ENCODE assay signal across 8 cellular contexts in genomic region chr2:128232965-128233789, GRCh38.
DNase-seq lines count a peak whose midpoint lies in the region; ATAC-seq and TF ChIP-seq lines count a peak whose summit lies in the region.

No MANE protein-coding gene starts in this region.

- no peaks in the 10 kb centered on the region for H3K9me3 Mint-ChIP-seq in HFFc6
- H3K9me3 Mint-ChIP-seq in type B pancreatic cell = no peaks in the 10 kb centered on the region

- H3K36me3 Mint-ChIP-seq in HFFc6 (ENCODE audit: low read depth) (no peaks in the 10 kb centered on the region), type B pancreatic cell (no peaks in the 10 kb centered on the region)

- peak overlapping the region; percentile 66 for H3K4me3 ChIP-seq in GM12864 (ENCODE audit: low read depth, low read length)

- ATAC-seq in left cardiac atrium = peak; percentile 98

- H3K4me1 Mint-ChIP-seq in HFFc6 (ENCODE audit: low read depth) = peaks cover 32% of the 10 kb centered on the region
- H3K4me1 Mint-ChIP-seq in type B pancreatic cell (ENCODE audit: unreplicated experiment) = peaks cover 7% of the 10 kb centered on the region

- peak; percentile 93 for TF ChIP-seq CTCF in GM12864 (IDR thresholded peaks at IDR 0.05; ENCODE audit: low read depth, low read length, missing control alignments)
- peak; percentile 91 for TF ChIP-seq CTCF in HFFc6 (IDR thresholded peaks at IDR 0.05)
- TF ChIP-seq CTCF in type B pancreatic cell (conservative IDR thresholded peaks at IDR 0.05) = peak; percentile 94

- H3K4me3 Mint-ChIP-seq in HFFc6 (peak overlapping the region; percentile 80), type B pancreatic cell (peak overlapping the region; percentile 91)

- peaks cover 24% of the 10 kb centered on the region for H3K27me3 Mint-ChIP-seq in HFFc6 (ENCODE audit: insufficient read depth)
- peaks cover 7% of the 10 kb centered on the region for H3K27me3 Mint-ChIP-seq in type B pancreatic cell

- DNase-seq in GM12864 (ENCODE audit: low read depth) (peak; percentile 39), HFFc6 (peak; percentile 49), MV-4-11 (lab: John Stamatoyannopoulos, UW) (peak; percentile 59), T follicular helper cell (ENCODE audit: low read depth) (peak; percentile 62), amniotic epithelial cell (ENCODE audit: low read depth) (peak; percentile 55), left cardiac atrium (peak; percentile 91), posterior cingulate gyrus (peak; percentile 82 to 98 (median 90)), type B pancreatic cell (ENCODE audit: extremely low spot score, unreplicated experiment) (peak; percentile 90)

- H3K27ac Mint-ChIP-seq in HFFc6 (no peak overlapping the region), type B pancreatic cell (peak overlapping the region; percentile 62)

- intact Hi-C loops in left cardiac atrium (cut with DNase I) (loop anchor here in 1 of 2 donors (5.0 to 10.0 kb wide), 2 partner anchors 51 to 168 kb away; no protein-coding TSS in a partner anchor), posterior cingulate gyrus (cut with DNase I) (loop anchor here (2.0 to 5.0 kb wide), 2 partner anchors 54 to 89 kb away; no protein-coding TSS in a partner anchor)

Comparison
In these comparisons a context has a peak if more than half of its experiments do, and no peak if none do; other contexts are left out.
1. Peak in every context shown above with its lines: DNase-seq, ATAC-seq and H3K4me3 ChIP-seq.
2. DNase-seq: peak in every context shown above with its lines; median percentile 91 in left cardiac atrium; 90 in posterior cingulate gyrus; 90 in type B pancreatic cell; 62 in T follicular helper cell; 59 in MV-4-11; 55 in amniotic epithelial cell; 49 in HFFc6; 39 in GM12864.